ENCODE assay signal across 9 cellular contexts in genomic region chr9:77647659-77648457, GRCh38. TPM values are rescaled to one million over a fixed set of nuclear protein-coding genes. Genes with fewer than 3 reads are reported as not detected.
A peak's percentile ranks its signal among the peaks of the same experiment; 100 is the strongest.
DNase-seq lines count a peak whose midpoint lies in the region; ATAC-seq, FAIRE-seq and TF ChIP-seq lines count a peak whose summit lies in the region.
"Had no signal": no experiment of that assay in that cellular context is flagged by ENCODE, and none has a peak within 500 bp of the region (broad histone marks: within the 10 kb centered on the region; RNA-seq: fewer than 3 reads in every experiment).

Gene GNA14 (minus strand): TSS chr9:77648322. CDS start chr9:77647793, 529 bp downstream.

- H3K27ac ChIP-seq in subcutaneous abdominal adipose tissue (ENCODE audit: low read depth, low read length): peak within 1 kb of the TSS; percentile 37

- peaks cover 2% of the 10 kb centered on the region for H3K36me3 Mint-ChIP-seq in activated CD4-positive, alpha-beta T cell treated with anti-CD3 and anti-CD28 coated beads, Interleukin-2, amount 10 ng/mL, durations not matched to agents 7 days and 5 days (ENCODE audit: low read depth)

- POLR2A ChIA-PET in activated CD4-positive, alpha-beta T cell treated with anti-CD3 and anti-CD28 coated beads, Interleukin-2, amount 10 ng/mL, durations not matched to agents 7 days and 5 days (lab: Charles Lee): no interaction called here

- H3K9me3 ChIP-seq in subcutaneous abdominal adipose tissue (ENCODE audit: control insufficient read depth in 5 of 5, low read length in 5 of 5): no peaks in the 10 kb centered on the region

- no peak within 1 kb of the TSS for H3K27ac Mint-ChIP-seq in activated CD4-positive, alpha-beta T cell treated with anti-CD3 and anti-CD28 coated beads, Interleukin-2, amount 10 ng/mL, durations not matched to agents 7 days and 5 days

- peaks cover 46% of the 10 kb centered on the region for H3K27me3 Mint-ChIP-seq in activated CD4-positive, alpha-beta T cell treated with anti-CD3 and anti-CD28 coated beads, Interleukin-2, amount 10 ng/mL, durations not matched to agents 7 days and 5 days

- no peaks in the 10 kb centered on the region for H3K9me3 Mint-ChIP-seq in activated CD4-positive, alpha-beta T cell treated with anti-CD3 and anti-CD28 coated beads, Interleukin-2, amount 10 ng/mL, durations not matched to agents 7 days and 5 days

- no peak for DNase-seq in activated CD4-positive, alpha-beta T cell treated with anti-CD3 and anti-CD28 coated beads, Interleukin-2, amount 10 ng/mL, durations not matched to agents 7 days and 5 days
- no peak for DNase-seq in activated CD4-positive, alpha-beta T cell treated with anti-CD3 and anti-CD28 coated beads for 1 hour
- DNase-seq in bronchial epithelial cell (ENCODE audit: low read depth): no peak
- peak; percentile 35 to 45 for DNase-seq in left colon
- no peak for DNase-seq in NCI-H2029 treated with DMSO at 0.1 percent for 48 hours (lab: John Stamatoyannopoulos, UW)

- CTCF ChIA-PET in activated CD4-positive, alpha-beta T cell treated with anti-CD3 and anti-CD28 coated beads, Interleukin-2, amount 10 ng/mL, durations not matched to agents 7 days and 5 days (lab: Charles Lee): interaction anchor here (0.7 to 1.4 kb wide), 2 partner anchors 23 to 106 kb away, joined by 3 read pairs; no protein-coding TSS in a partner anchor

- H3K4me1 ChIP-seq in subcutaneous abdominal adipose tissue (ENCODE audit: control insufficient read depth in 5 of 5, insufficient read depth in 5 of 5, low read length in 5 of 5): peaks cover 6 to 27% (median 23%) of the 10 kb centered on the region in 5 donors

- peaks cover 13% of the 10 kb centered on the region for H3K4me1 Mint-ChIP-seq in activated CD4-positive, alpha-beta T cell treated with anti-CD3 and anti-CD28 coated beads, Interleukin-2, amount 10 ng/mL, durations not matched to agents 7 days and 5 days

- intact Hi-C loops in left colon (cut with DNase I, micrococcal nuclease): no loop called here

- H3K4me3 ChIP-seq in bronchial epithelial cell (ENCODE audit: low read depth, low read length): peak within 1 kb of the TSS; percentile 2
- H3K4me3 ChIP-seq in subcutaneous abdominal adipose tissue (ENCODE audit: low read depth in 1 of 5, low read length in 5 of 5): peak within 1 kb of the TSS; percentile 80 to 96 (median 83)

- peak within 1 kb of the TSS; percentile 61 for H3K4me3 Mint-ChIP-seq in activated CD4-positive, alpha-beta T cell treated with anti-CD3 and anti-CD28 coated beads, Interleukin-2, amount 10 ng/mL, durations not matched to agents 7 days and 5 days

- H3K36me3 ChIP-seq in bronchial epithelial cell (ENCODE audit: control insufficient read depth, insufficient read depth, low read length) (no peaks in the 10 kb centered on the region), subcutaneous abdominal adipose tissue (ENCODE audit: control insufficient read depth in 5 of 5, insufficient read depth in 5 of 5, low read length in 5 of 5) (no peaks in the 10 kb centered on the region)

- H3K9ac ChIP-seq in subcutaneous abdominal adipose tissue (ENCODE audit: low read length in 5 of 5): peak within 1 kb of the TSS; percentile 38 to 58 (median 42)

- no peak for TF ChIP-seq CTCF in bronchial epithelial cell (IDR thresholded peaks at IDR 0.05; ENCODE audit: insufficient read depth, low read length, severe bottlenecking)

- no peak for FAIRE-seq in bronchial epithelial cell (lab: Jason Lieb, UNC)
- FAIRE-seq: G401.6 had no signal

- H3K27me3 ChIP-seq in bronchial epithelial cell (ENCODE audit: control insufficient read depth, insufficient read depth, low read length): peaks cover 17% of the 10 kb centered on the region
- no peaks in the 10 kb centered on the region for H3K27me3 ChIP-seq in subcutaneous abdominal adipose tissue (ENCODE audit: control insufficient read depth in 5 of 5, insufficient read depth in 4 of 5, low read length in 5 of 5)

- ATAC-seq in left colon: peak; percentile 61
- no peak for ATAC-seq in GM19023 (IDR thresholded peaks at IDR 0.05; ENCODE audit: unreplicated experiment)
- ATAC-seq in SK-N-SH treated with all-trans-retinoic acid at 6 μM for 48 hours: no peak

TF ChIP-seq in SK-N-SH treated with all-trans-retinoic acid at 6 μM for 48 hours, 23 proteins besides CTCF, POLR2A, EP300 and RAD21 (continues in another document):
- no peak for TF ChIP-seq CREB5 (CRISPR knock-in tag; IDR thresholded peaks at IDR 0.05; ENCODE audit: low read depth)
- TF ChIP-seq TOX (CRISPR knock-in tag; IDR thresholded peaks at IDR 0.05; ENCODE audit: borderline replicate concordance): no peak
- TF ChIP-seq ZNF565 (CRISPR knock-in tag; conservative IDR thresholded peaks at IDR 0.05; ENCODE audit: low read depth): no peak
- no peak for TF ChIP-seq OSR1 (CRISPR knock-in tag; IDR thresholded peaks at IDR 0.05)
- no peak for TF ChIP-seq ESRRG (CRISPR knock-in tag; IDR thresholded peaks at IDR 0.05)
- TF ChIP-seq ZNF70 (CRISPR knock-in tag; IDR thresholded peaks at IDR 0.05): no peak
- TF ChIP-seq POU6F1 (CRISPR knock-in tag; IDR thresholded peaks at IDR 0.05; ENCODE audit: borderline replicate concordance, low read depth): no peak
- no peak for TF ChIP-seq TCF4 (CRISPR knock-in tag; IDR thresholded peaks at IDR 0.05; ENCODE audit: borderline replicate concordance)
- no peak for TF ChIP-seq ZNF8 (CRISPR knock-in tag; IDR thresholded peaks at IDR 0.05)
- no peak for TF ChIP-seq PATZ1 (CRISPR knock-in tag; IDR thresholded peaks at IDR 0.05; ENCODE audit: borderline replicate concordance)
- TF ChIP-seq BACH2 (CRISPR knock-in tag; IDR thresholded peaks at IDR 0.05; ENCODE audit: borderline replicate concordance): no peak
- TF ChIP-seq ZC3H10 (CRISPR knock-in tag; IDR thresholded peaks at IDR 0.05): no peak
- no peak for TF ChIP-seq ISL1 (CRISPR knock-in tag; IDR thresholded peaks at IDR 0.05)
- no peak for TF ChIP-seq PPARA (CRISPR knock-in tag; IDR thresholded peaks at IDR 0.05; ENCODE audit: borderline replicate concordance)

RNA-seq across cellular contexts. Expression of gene GNA14, which starts in this region (rescaled TPM):
- not detected for total RNA-seq in activated CD4-positive, alpha-beta T cell treated with anti-CD3 and anti-CD28 coated beads, Interleukin-2, amount 10 ng/mL, durations not matched to agents 7 days and 5 days
- total RNA-seq in bronchial epithelial cell (not detected in 2 replicates), left colon (10 to 100 TPM; 12.3 to 13.2 TPM)

Comparison
In these comparisons a context has a peak if more than half of its experiments do, and no peak if none do; other contexts are left out.
1. RNA of gene GNA14 (total RNA-seq): 12.3 to 13.2 TPM in left colon; not detected in activated CD4-positive, alpha-beta T cell treated with anti-CD3 and anti-CD28 coated beads, Interleukin-2, amount 10 ng/mL, durations not matched to agents 7 days and 5 days and not detected in bronchial epithelial cell; every median in the first group is over 10 times any median in the second.
2. DNase-seq: peak in left colon (2 of 2); none in activated CD4-positive, alpha-beta T cell treated with anti-CD3 and anti-CD28 coated beads, Interleukin-2, amount 10 ng/mL, durations not matched to agents 7 days and 5 days (single experiment), activated CD4-positive, alpha-beta T cell treated with anti-CD3 and anti-CD28 coated beads for 1 hour (single experiment), bronchial epithelial cell (single experiment) and NCI-H2029 treated with DMSO at 0.1 percent for 48 hours (single experiment).